ENCODE assay signal across 12 cellular contexts in genomic region chr19:47331931-47332547, GRCh38. TPM values are rescaled to one million over a fixed set of nuclear protein-coding genes. Genes with fewer than 3 reads are reported as not detected.
A peak's percentile ranks its signal among the peaks of the same experiment; 100 is the strongest.
DNase-seq lines count a peak whose midpoint lies in the region; ATAC-seq and TF ChIP-seq lines count a peak whose summit lies in the region.
"Had no signal": no experiment of that assay in that cellular context is flagged by ENCODE, and none has a peak within 500 bp of the region (broad histone marks: within the 10 kb centered on the region; RNA-seq: fewer than 3 reads in every experiment).

Gene C5AR2, plus strand, starts transcription at chr19:47332175. Its CDS starts 8,625 bp downstream, at chr19:47340800.

- ATAC-seq in aorta (ENCODE audit: low FRiP score) (peak; percentile 71), GM21423 (IDR thresholded peaks at IDR 0.05; ENCODE audit: unreplicated experiment) (no peak), HG03280 (IDR thresholded peaks at IDR 0.05; ENCODE audit: unreplicated experiment) (no peak), HG03439 (IDR thresholded peaks at IDR 0.05; ENCODE audit: unreplicated experiment) (no peak)

- TF ChIP-seq CTCF in left ventricle myocardium inferior (IDR thresholded peaks at IDR 0.05; ENCODE audit: borderline replicate concordance) = no peak
- no peak for TF ChIP-seq CTCF in right atrium auricular region (IDR thresholded peaks at IDR 0.05)

- H3K9me3 ChIP-seq in left ventricle myocardium inferior (replicated peaks) (no peaks in the 10 kb centered on the region), right atrium auricular region (no peaks in the 10 kb centered on the region), aorta (ENCODE audit: control insufficient read depth, low read length) (no peaks in the 10 kb centered on the region)

- peak; percentile 88 for TF ChIP-seq POLR2A in erythroblast (IDR thresholded peaks at IDR 0.05; ENCODE audit: low read length)

- intact Hi-C loops in left ventricle myocardium inferior (cut with micrococcal nuclease) (no loop called here), aorta (cut with DNase I) (no loop called here)

- H3K4me1 ChIP-seq in left ventricle myocardium inferior = no peaks in the 10 kb centered on the region
- no peaks in the 10 kb centered on the region for H3K4me1 ChIP-seq in right atrium auricular region
- H3K4me1 ChIP-seq in aorta (ENCODE audit: control insufficient read depth in 1 of 2, insufficient read depth in 2 of 2, low read length in 2 of 2) = no peaks in the 10 kb centered on the region

- H3K27me3 ChIP-seq in left ventricle myocardium inferior (ENCODE audit: low read depth) (peaks cover 35% of the 10 kb centered on the region), right atrium auricular region (no peaks in the 10 kb centered on the region), aorta (ENCODE audit: control insufficient read depth in 1 of 2, insufficient read depth in 2 of 2, low read length in 1 of 2) (no peaks in the 10 kb centered on the region)

- H3K4me3 ChIP-seq in left ventricle myocardium inferior (no peak within 1 kb of the TSS), right atrium auricular region (no peak within 1 kb of the TSS), aorta (ENCODE audit: low read length in 2 of 2) (no peak within 1 kb of the TSS)

- DNase-seq in left ventricle myocardium inferior (no peak), right atrium auricular region (ENCODE audit: low spot score) (no peak), erythroblast (lab: John Stamatoyannopoulos, UW) (no peak), myocyte (ENCODE audit: low read depth) (peak; percentile 11), aorta (peak; percentile 64 to 84)
- DNase-seq: activated gamma-delta T cell treated with Interleukin-2 at 50 U/mL for 16 hours, DMS53, NCI-H146 had no signal

- H3K27ac ChIP-seq in left ventricle myocardium inferior (replicated peaks) (peak within 1 kb of the TSS; percentile 36), right atrium auricular region (peak within 1 kb of the TSS in 1 of 2 donors; percentile 25), aorta (ENCODE audit: low read depth in 1 of 2, low read length in 2 of 2) (no peak within 1 kb of the TSS)

- H3K36me3 ChIP-seq in left ventricle myocardium inferior = no peaks in the 10 kb centered on the region
- no peaks in the 10 kb centered on the region for H3K36me3 ChIP-seq in right atrium auricular region
- no peaks in the 10 kb centered on the region for H3K36me3 ChIP-seq in aorta (ENCODE audit: control insufficient read depth in 1 of 2, insufficient read depth in 2 of 2, low read length in 1 of 2)

- 33% methylated on average over 18 of the region's 18 CpGs for WGBS in aorta, 2 donors

RNA-seq across cellular contexts. Expression of gene C5AR2, which starts in this region (rescaled TPM):
- total RNA-seq in left ventricle myocardium inferior (0.38 TPM), right atrium auricular region (1 to 10 TPM; 1.1 to 3.3 TPM), myocyte (not detected in 2 replicates), aorta (10 to 100 TPM in 1 of 2 donors, 1 to 10 TPM in 1; 8.0 to 13.6 TPM)
- 0.03 TPM for polyA plus RNA-seq in myocyte (2012)
- under 1 TPM; 0.20 to 0.38 TPM for polyA plus RNA-seq in aorta
- polyA plus RNA-seq: AG04450 had no signal

Comparison
In these comparisons a context has a peak if more than half of its experiments do, and no peak if none do; other contexts are left out.
1. Peak in DNase-seq in myocyte; RNA of the gene not detected or under 1 TPM.
2. DNase-seq: peak in aorta (2 of 2); none in left ventricle myocardium inferior (single experiment), right atrium auricular region (single experiment) and erythroblast (0 of 2).